9 cellular contexts compared by ENCODE assay signal in genomic region chr15:40398413-40398873, GRCh38. TPM values are rescaled to one million over a fixed set of nuclear protein-coding genes. Genes with fewer than 3 reads are reported as not detected.
DNase-seq lines count a peak whose midpoint lies in the region; ATAC-seq and TF ChIP-seq lines count a peak whose summit lies in the region.
"Had no signal": no experiment of that assay in that cellular context is flagged by ENCODE, and none has a peak within 500 bp of the region (broad histone marks: within the 10 kb centered on the region; RNA-seq: fewer than 3 reads in every experiment).

No MANE protein-coding gene starts in this region.

- H3K9me3 ChIP-seq in spleen (no peaks in the 10 kb centered on the region), SK-N-SH (no peaks in the 10 kb centered on the region)
- H3K9me3 ChIP-seq: A549 had no signal

- H3K27me3 ChIP-seq in spleen (replicated peaks in 1 of 7) = no peaks in the 10 kb centered on the region
- no peaks in the 10 kb centered on the region for H3K27me3 ChIP-seq in SK-N-SH (ENCODE audit: insufficient read depth)
- H3K27me3 ChIP-seq in mesendoderm (ENCODE audit: insufficient read depth, low read length, poor library complexity) = no peaks in the 10 kb centered on the region

- H3K23ac ChIP-seq in mesendoderm (ENCODE audit: low read length) = no peak overlapping the region

- H3K36me3 ChIP-seq in spleen = peaks cover 0 to 18% (median 4%) of the 10 kb centered on the region in 6 donors
- peaks cover 3 to 8% of the 10 kb centered on the region in 2 experiments for H3K36me3 ChIP-seq in SK-N-SH (replicated peaks in 1 of 2; ENCODE audit: control insufficient read depth in 1 of 2, insufficient read depth in 2 of 2, low read length in 1 of 2)
- peaks cover 4% of the 10 kb centered on the region for H3K36me3 ChIP-seq in mesendoderm (ENCODE audit: control insufficient read depth, insufficient read depth, low read length)

- H2AK5ac ChIP-seq in mesendoderm (ENCODE audit: low read length) = no peak overlapping the region

- POLR2A ChIA-PET in SK-N-SH (lab: Yijun Ruan, JAX) = no interaction called here

- H2BK5ac ChIP-seq in mesendoderm (ENCODE audit: low read length) = no peak overlapping the region

- no peak overlapping the region for H4K8ac ChIP-seq in mesendoderm (ENCODE audit: low read depth, low read length)

- no peak overlapping the region for H3K4ac ChIP-seq in mesendoderm (ENCODE audit: low read depth, low read length)

- no peak overlapping the region for H3K56ac ChIP-seq in mesendoderm (ENCODE audit: low read length)

- H3K4me1 ChIP-seq in spleen (peaks cover 0 to 35% (median 19%) of the 10 kb centered on the region in 6 donors), SK-N-SH (ENCODE audit: control insufficient read depth in 1 of 2, insufficient read depth in 2 of 2, low read depth in 1 of 2, low read length in 1 of 2) (no peaks in the 10 kb centered on the region), mesendoderm (ENCODE audit: control insufficient read depth, low read depth, low read length) (no peaks in the 10 kb centered on the region)
- H3K4me1 ChIP-seq: A549 had no signal

- H3K9ac ChIP-seq in SK-N-SH (no peak overlapping the region), mesendoderm (ENCODE audit: low read length) (no peak overlapping the region)

- CTCF ChIA-PET in SK-N-SH (lab: Yijun Ruan, JAX) = interaction anchor here (0.6 to 2.3 kb wide), 4 partner anchors 14 to 54 kb away, joined by 3 to 8 read pairs (median 3); no protein-coding TSS in a partner anchor

- H2AFZ ChIP-seq in SK-N-SH (ENCODE audit: low read depth) = no peak overlapping the region

- no peak for TF ChIP-seq RAD21 in SK-N-SH (IDR thresholded peaks at IDR 0.05; ENCODE audit: low read length)

- peaks cover 5% of the 10 kb centered on the region for H3F3A ChIP-seq in SK-N-SH (replicated peaks; ENCODE audit: insufficient read depth)

- H3K4me3 ChIP-seq in spleen (peak overlapping the region in 1 of 8 donors; percentile 32), SK-N-SH (ENCODE audit: low read depth in 2 of 2, low read length in 1 of 2) (no peak overlapping the region), mesendoderm (ENCODE audit: low read length) (no peak overlapping the region)
- H3K4me3 ChIP-seq: A549 had no signal

- no peak for TF ChIP-seq POLR2A in spleen (IDR thresholded peaks at IDR 0.05)

- H3K18ac ChIP-seq in mesendoderm (ENCODE audit: low read length) = no peak overlapping the region

- no peak overlapping the region for H3K4me2 ChIP-seq in SK-N-SH
- H3K4me2 ChIP-seq in mesendoderm (ENCODE audit: low read length) = no peak overlapping the region
- H3K4me2 ChIP-seq: A549 had no signal

- no peaks in the 10 kb centered on the region for H3K79me1 ChIP-seq in mesendoderm (ENCODE audit: low read length)

- no peak for DNase-seq in activated CD4-positive, CD25-positive, alpha-beta regulatory T cell (lab: John Stamatoyannopoulos, UW)
- DNase-seq in SIG-M5 treated with dmso at 0.1 percent for 504 hours (lab: John Stamatoyannopoulos, UW; ENCODE audit: unreplicated experiment) (peak; percentile 91), spleen (peak; percentile 82), HuH-7.5 (ENCODE audit: low spot score) (no peak), SK-N-SH (no peak), mesendoderm (no peak)

- H3K79me2 ChIP-seq in SK-N-SH (ENCODE audit: insufficient read depth) = no peaks in the 10 kb centered on the region
- no peaks in the 10 kb centered on the region for H3K79me2 ChIP-seq in mesendoderm (ENCODE audit: control insufficient read depth, insufficient read depth, low read length)

- H4K5ac ChIP-seq in mesendoderm (ENCODE audit: low read length) = no peak overlapping the region

- no peak for TF ChIP-seq EP300 in SK-N-SH (IDR thresholded peaks at IDR 0.05; ENCODE audit: borderline replicate concordance in 1 of 2, low read depth in 1 of 2, low read length in 1 of 2)

- H2BK120ac ChIP-seq in mesendoderm (ENCODE audit: low read depth, low read length) = no peak overlapping the region

- H3K27ac ChIP-seq in spleen (peak overlapping the region; percentile 19 to 70 (median 46)), SK-N-SH (ENCODE audit: low read depth in 2 of 2, low read length in 1 of 2) (no peak overlapping the region), mesendoderm (ENCODE audit: low read depth, low read length) (no peak overlapping the region)
- H3K27ac ChIP-seq: A549 had no signal

- 13 to 37% (median 23%) methylated on average over 4 of the region's 4 CpGs for WGBS in spleen, 5 donors
- 56% methylated on average over 4 of the region's 4 CpGs for WGBS in SK-N-SH (ENCODE audit: low lambda C conversion rate)
- no CpG with 5 or more reads among the region's 4 CpGs for WGBS in mesendoderm (ENCODE audit: extremely low coverage, insufficient coverage, low lambda C conversion rate)

- peak; percentile 92 to 97 for ATAC-seq in activated CD4-positive, CD25-positive, alpha-beta regulatory T cell treated with anti-CD3 and anti-CD28 coated beads, Interleukin-2, amount 50 U/mL, for 24 hours
- peak; percentile 69 for ATAC-seq in HG02885 (IDR thresholded peaks at IDR 0.05; ENCODE audit: poor library complexity, unreplicated experiment)
- ATAC-seq: A549 had no signal

- no peak for TF ChIP-seq CTCF in spleen (IDR thresholded peaks at IDR 0.05 in 8 of 11, conservative IDR thresholded peaks at IDR 0.05 in 3 of 11)
- no peak for TF ChIP-seq CTCF in SK-N-SH (IDR thresholded peaks at IDR 0.05)

- H3K9me2 ChIP-seq in SK-N-SH = no peaks in the 10 kb centered on the region

- H4K20me1 ChIP-seq in SK-N-SH (ENCODE audit: insufficient read depth) = no peaks in the 10 kb centered on the region

- intact Hi-C loops in spleen (cut with DNase I; ENCODE audit: low total_unique reads) = no loop called here

- H2BK15ac ChIP-seq in mesendoderm (replicated peaks; ENCODE audit: low read depth) = no peak overlapping the region

TF ChIP-seq in SK-N-SH, 30 proteins besides CTCF, POLR2A, EP300 and RAD21 (continues in another document):
- no peak for TF ChIP-seq SIN3A (IDR thresholded peaks at IDR 0.05; ENCODE audit: borderline replicate concordance, low read depth, low read length)
- TF ChIP-seq FOXM1 (IDR thresholded peaks at IDR 0.05; ENCODE audit: low read depth) = no peak
- TF ChIP-seq MEF2A (IDR thresholded peaks at IDR 0.05; ENCODE audit: borderline replicate concordance, low read depth) = no peak
- TF ChIP-seq REST (IDR thresholded peaks at IDR 0.05; ENCODE audit: low read depth, low read length) = no peak

RNA-seq across cellular contexts. Expression of gene IVD, which starts 7.2 kb away (rescaled TPM):
- 10 to 100 TPM; 39.6 to 93.9 (median 61.6) TPM for total RNA-seq in spleen
- polyA plus RNA-seq in spleen = 10 to 100 TPM; 25.1 to 44.4 (median 35.1) TPM
- polyA plus RNA-seq in SK-N-SH (2012; rRNA removed) = 54.2 and 73.8 TPM in 2 replicates
- polyA plus RNA-seq in SK-N-SH (2012; cell fraction: cytosol; rRNA removed) = 36.1 and 49.7 TPM in 2 replicates
- polyA plus RNA-seq in SK-N-SH (2012; cell fraction: nucleus; rRNA removed) = 81.3 and 112 TPM in 2 replicates
- polyA plus RNA-seq in mesendoderm (2013, experiment 1 of 2) = 29.0 TPM
- polyA plus RNA-seq in mesendoderm (2013, experiment 2 of 2) = 29.9 TPM

RNA-seq across cellular contexts. Expression of gene KNSTRN, which starts 15.9 kb away (rescaled TPM):
- 10 to 100 TPM in 4 of 7 donors, 1 to 10 TPM in 3; 8.3 to 16.8 (median 11.5) TPM for total RNA-seq in spleen
- 10 to 100 TPM in 1 of 3 donors, 1 to 10 TPM in 2; 6.0 to 10.3 (median 9.0) TPM for polyA plus RNA-seq in spleen
- 25.5 and 29.5 TPM in 2 replicates for polyA plus RNA-seq in SK-N-SH (2012; rRNA removed)
- polyA plus RNA-seq in SK-N-SH (2012; cell fraction: cytosol; rRNA removed) = 33.2 and 34.0 TPM in 2 replicates
- polyA plus RNA-seq in SK-N-SH (2012; cell fraction: nucleus; rRNA removed) = 15.8 and 23.6 TPM in 2 replicates
- polyA plus RNA-seq in mesendoderm (2013, experiment 1 of 2) = 59.1 TPM
- 60.3 TPM for polyA plus RNA-seq in mesendoderm (2013, experiment 2 of 2)

RNA-seq across cellular contexts. Expression of gene DISP2, which starts 40.4 kb away (rescaled TPM):
- 1 to 10 TPM in 2 of 7 donors, under 1 TPM in 4, not detected in 1; 0.05 to 3.0 (median 0.45) TPM for total RNA-seq in spleen
- polyA plus RNA-seq in spleen (under 1 TPM; 0.47 to 0.63 (median 0.54) TPM), SK-N-SH (2012; rRNA removed) (0.08 and 0.12 TPM in 2 replicates)
- 0.09 and 0.26 TPM in 2 replicates for polyA plus RNA-seq in SK-N-SH (2012; cell fraction: cytosol; rRNA removed)
- polyA plus RNA-seq in SK-N-SH (2012; cell fraction: nucleus; rRNA removed) = 0.14 and 0.33 TPM in 2 replicates
- polyA plus RNA-seq in mesendoderm (2013, experiment 1 of 2) = 1.6 TPM
- 1.1 TPM for polyA plus RNA-seq in mesendoderm (2013, experiment 2 of 2)

RNA-seq across cellular contexts. Expression of gene BAHD1, which starts 42.3 kb away (rescaled TPM):
- 10 to 100 TPM; 13.5 to 27.0 (median 22.2) TPM for total RNA-seq in spleen
- 10 to 100 TPM in 1 of 3 donors, 1 to 10 TPM in 2; 7.4 to 14.2 (median 8.7) TPM for polyA plus RNA-seq in spleen
- 4.7 and 5.5 TPM in 2 replicates for polyA plus RNA-seq in SK-N-SH (2012; rRNA removed)
- 3.5 and 5.2 TPM in 2 replicates for polyA plus RNA-seq in SK-N-SH (2012; cell fraction: cytosol; rRNA removed)
- polyA plus RNA-seq in SK-N-SH (2012; cell fraction: nucleus; rRNA removed) = 20.7 and 22.9 TPM in 2 replicates
- polyA plus RNA-seq in mesendoderm (2013, experiment 1 of 2) = 19.9 TPM
- polyA plus RNA-seq in mesendoderm (2013, experiment 2 of 2) = 20.3 TPM

RNA-seq across cellular contexts. Expression of gene PHGR1, which starts 47.6 kb away (rescaled TPM):
- not detected for total RNA-seq in spleen
- polyA plus RNA-seq in spleen (1 to 10 TPM in 1 of 3 donors, under 1 TPM in 1, not detected in 1; 0.67 to 4.9 TPM), SK-N-SH (2012; rRNA removed) (not detected in 2 replicates)
- not detected in 2 replicates for polyA plus RNA-seq in SK-N-SH (2012; cell fraction: cytosol; rRNA removed)
- not detected in 2 replicates for polyA plus RNA-seq in SK-N-SH (2012; cell fraction: nucleus; rRNA removed)
- polyA plus RNA-seq in mesendoderm (2013, experiment 1 of 2) = not detected
- not detected for polyA plus RNA-seq in mesendoderm (2013, experiment 2 of 2)
- polyA plus RNA-seq: A549 had no signal

Comparison
In these comparisons a context has a peak if more than half of its experiments do, and no peak if none do; other contexts are left out.
1. DNase-seq: peak in SIG-M5 treated with dmso at 0.1 percent for 504 hours (single experiment) and spleen (single experiment); none in activated CD4-positive, CD25-positive, alpha-beta regulatory T cell (0 of 4), HuH-7.5 (single experiment), SK-N-SH (single experiment) and mesendoderm (single experiment).
2. H3K27ac ChIP-seq: peak in spleen (8 of 8); none in SK-N-SH (0 of 2) and mesendoderm (single experiment).